Comparison of ENCODE assay signal across 22 cellular contexts in the genomic region with DNA sequence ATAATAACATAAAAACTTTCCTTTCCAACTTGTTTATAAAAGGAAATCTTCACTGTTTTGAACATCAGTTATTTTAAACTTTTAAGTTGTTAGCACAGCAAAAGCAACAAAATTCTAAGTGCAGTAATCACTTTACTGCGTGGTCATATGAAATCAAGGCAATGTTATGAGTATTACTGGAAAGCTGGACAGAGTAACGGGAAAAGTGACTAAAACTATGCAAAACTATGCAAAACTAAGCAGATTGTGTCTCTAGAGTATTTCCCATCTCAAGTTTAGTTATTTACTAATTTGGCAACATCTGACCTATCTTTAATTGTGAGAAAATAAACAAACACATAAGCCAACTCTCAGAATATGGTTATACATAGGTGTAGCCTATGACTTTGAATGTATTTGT.
"Had no signal": no experiment of that assay in that cellular context is flagged by ENCODE, and none has a peak within 500 bp of the region (broad histone marks: within the 10 kb centered on the region; RNA-seq: fewer than 3 reads in every experiment).

No MANE protein-coding gene starts in this region.

- ATAC-seq: HepG2, Panc1 had no signal

- DNase-seq: IMR-90, Karpas-422, KG1, MG63, NCI-H1092, NCI-H1105 treated with DMSO at 0.1 percent for 48 hours, NCI-H1417 treated with DMSO at 0.1 percent for 48 hours, NCI-H146, NCI-H1694 treated with DMSO at 0.1 percent for 48 hours, NCI-H1930, NCI-H2081, NCI-H2107, NCI-H226, NCI-H446, NCI-H510A, NCI-H524 treated with DMSO at 0.1 percent for 48 hours, NCI-H69, NCI-H774, SHP77, SK-N-SH had no signal

- FAIRE-seq: HepG2 had no signal

- H3K4me3 ChIP-seq: MG63 had no signal
